In the genomic region with DNA sequence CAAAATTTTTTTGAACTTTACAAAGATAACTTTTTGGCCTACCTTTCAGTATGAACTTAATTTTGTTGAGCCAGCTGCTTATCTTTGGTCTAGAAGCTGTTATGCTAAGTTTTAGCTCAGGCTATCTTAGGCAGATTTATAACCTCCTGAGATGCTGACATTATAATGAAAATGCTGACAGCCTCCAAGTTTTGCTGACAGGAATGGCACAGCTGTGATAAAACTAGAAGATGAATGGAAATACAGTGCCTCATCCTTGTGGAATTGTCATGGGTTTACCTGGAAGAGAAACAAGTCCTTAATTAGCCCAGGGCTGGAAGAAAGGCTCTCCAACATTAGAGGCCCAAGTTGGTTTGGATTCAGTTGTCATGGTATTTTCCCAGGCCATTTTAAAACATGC, we compare ENCODE assay signal across 22 cellular contexts.
"Had no signal": no experiment of that assay in that cellular context is flagged by ENCODE, and none has a peak within 500 bp of the region (broad histone marks: within the 10 kb centered on the region; RNA-seq: fewer than 3 reads in every experiment).

No MANE protein-coding gene starts in this region.

- H3K27me3 ChIP-seq: dorsolateral prefrontal cortex, esophagus squamous epithelium, gastrocnemius medialis, heart right ventricle, left lung had no signal

- DNase-seq: dermis blood vessel endothelial cell; dorsolateral prefrontal cortex; effector CD8-positive, alpha-beta T cell; effector memory CD8-positive, alpha-beta T cell; endodermal cell; erythroblast; esophagus squamous epithelium; foreskin fibroblast; foreskin melanocyte; gastrocnemius medialis; glutamatergic neuron; head of caudate nucleus; heart right ventricle; hippocampal formation; left cardiac atrium; left lung; left ventricle myocardium superior; lower lobe of right lung; mesenchymal stem cell; mucosa of descending colon had no signal

- H3K9me3 ChIP-seq: esophagus squamous epithelium, gastrocnemius medialis, left lung, lower lobe of right lung, mucosa of descending colon had no signal

- H3K4me3 ChIP-seq: coronary artery, dorsolateral prefrontal cortex, esophagus squamous epithelium, gastrocnemius medialis, heart right ventricle, left lung, lower lobe of right lung, mucosa of descending colon had no signal

- H3K4me1 ChIP-seq: gastrocnemius medialis, heart right ventricle, left lung, lower lobe of right lung had no signal

- H3K36me3 ChIP-seq: esophagus squamous epithelium, gastrocnemius medialis, heart right ventricle, left lung, lower lobe of right lung had no signal

- H3K27ac ChIP-seq: coronary artery, dorsolateral prefrontal cortex, epithelial cell of prostate, esophagus squamous epithelium, gastrocnemius medialis, heart right ventricle, left lung, lower lobe of right lung had no signal
